In genomic region chr17:60445144-60445543, GRCh38 we compare ENCODE assay signal across 40 cellular contexts. TPM values are rescaled to one million over a fixed set of nuclear protein-coding genes. Genes with fewer than 3 reads are reported as not detected.
"Had no signal": no experiment of that assay in that cellular context is flagged by ENCODE, and none has a peak within 500 bp of the region (broad histone marks: within the 10 kb centered on the region; RNA-seq: fewer than 3 reads in every experiment).

No MANE protein-coding gene starts in this region.

- H3K4me1 ChIP-seq: adrenal gland, body of pancreas, breast epithelium, Peyer's patch had no signal

- H3K36me3 Mint-ChIP-seq: activated naive CD4-positive, alpha-beta T cell treated with anti-CD3 and anti-CD28 coated beads, Interleukin-2, amount 50 U/mL, for 72 hours had no signal

- H3K27me3 ChIP-seq: adrenal gland, body of pancreas, breast epithelium, Peyer's patch had no signal

- H3K4me3 Mint-ChIP-seq: activated CD4-positive, alpha-beta memory T cell treated with anti-CD3 and anti-CD28 coated beads, Interleukin-2, amount 10 ng/mL, durations not matched to agents 7 days and 5 days; activated CD8-positive, alpha-beta memory T cell treated with anti-CD3 and anti-CD28 coated beads, Interleukin-2, amount 10 ng/mL, durations not matched to agents 7 days and 5 days; activated T-cell treated with anti-CD3 and anti-CD28 coated beads, Interleukin-2, amount 50 U/mL, for 72 hours; activated T-helper 17 cell treated with anti-CD3 and anti-CD28 coated beads, Interleukin-2, amount 50 U/mL, for 72 hours had no signal

- ATAC-seq: activated CD8-positive, alpha-beta memory T cell treated with anti-CD3 and anti-CD28 coated beads, Interleukin-2, amount 10 ng/mL, durations not matched to agents 7 days and 5 days; activated naive CD4-positive, alpha-beta T cell treated with anti-CD3 and anti-CD28 coated beads, Interleukin-2, amount 50 U/mL, for 72 hours; activated T-cell treated with anti-CD3 and anti-CD28 coated beads, Interleukin-2, amount 50 U/mL, for 72 hours; activated T-helper 17 cell treated with anti-CD3 and anti-CD28 coated beads, Interleukin-2, amount 50 U/mL, for 72 hours; body of pancreas; PC-3 had no signal

- H3K36me3 ChIP-seq: breast epithelium had no signal

- H3K4me3 ChIP-seq: adrenal gland, body of pancreas, breast epithelium, Peyer's patch had no signal

- H3K27ac Mint-ChIP-seq: activated CD4-positive, alpha-beta memory T cell treated with anti-CD3 and anti-CD28 coated beads, Interleukin-2, amount 10 ng/mL, durations not matched to agents 7 days and 5 days; activated CD8-positive, alpha-beta memory T cell treated with anti-CD3 and anti-CD28 coated beads, Interleukin-2, amount 10 ng/mL, durations not matched to agents 7 days and 5 days; activated T-cell treated with anti-CD3 and anti-CD28 coated beads, Interleukin-2, amount 50 U/mL, for 72 hours; activated T-helper 17 cell treated with anti-CD3 and anti-CD28 coated beads, Interleukin-2, amount 50 U/mL, for 72 hours had no signal

- H3K27me3 Mint-ChIP-seq: activated CD4-positive, alpha-beta memory T cell treated with anti-CD3 and anti-CD28 coated beads, Interleukin-2, amount 10 ng/mL, durations not matched to agents 7 days and 5 days; activated CD8-positive, alpha-beta memory T cell treated with anti-CD3 and anti-CD28 coated beads, Interleukin-2, amount 10 ng/mL, durations not matched to agents 7 days and 5 days; activated T-helper 17 cell treated with anti-CD3 and anti-CD28 coated beads, Interleukin-2, amount 50 U/mL, for 72 hours had no signal

- FAIRE-seq: astrocyte had no signal

- H3K4me1 Mint-ChIP-seq: activated CD4-positive, alpha-beta memory T cell treated with anti-CD3 and anti-CD28 coated beads, Interleukin-2, amount 10 ng/mL, durations not matched to agents 7 days and 5 days; activated CD8-positive, alpha-beta memory T cell treated with anti-CD3 and anti-CD28 coated beads, Interleukin-2, amount 10 ng/mL, durations not matched to agents 7 days and 5 days; activated T-helper 17 cell treated with anti-CD3 and anti-CD28 coated beads, Interleukin-2, amount 50 U/mL, for 72 hours had no signal

- H3K9me3 ChIP-seq: adrenal gland, body of pancreas, breast epithelium, Peyer's patch had no signal

- DNase-seq: activated CD4-positive, alpha-beta memory T cell treated with anti-CD3 and anti-CD28 coated beads, Interleukin-2, amount 10 ng/mL, durations not matched to agents 7 days and 5 days; activated CD4-positive, alpha-beta T cell treated with anti-CD3 and anti-CD28 coated beads for 1 hour; activated CD4-positive, alpha-beta T cell treated with anti-CD3 and anti-CD28 coated beads for 48 hours; activated CD4-positive, CD25-positive, alpha-beta regulatory T cell; activated CD8-positive, alpha-beta memory T cell treated with anti-CD3 and anti-CD28 coated beads for 24 hours; activated CD8-positive, alpha-beta memory T cell treated with anti-CD3 and anti-CD28 coated beads, Interleukin-2, amount 10 ng/mL, durations not matched to agents 7 days and 5 days; activated CD8-positive, alpha-beta memory T cell treated with anti-CD3 and anti-CD28 coated beads, Interleukin-2, amount 50 U/mL, for 48 hours; activated effector memory CD4-positive, alpha-beta T cell treated with anti-CD3 and anti-CD28 coated beads, Interleukin-2, amount 50 U/mL, for 16 hours; activated naive CD4-positive, alpha-beta T cell treated with Interleukin-2 at 50 U/mL for 16 hours; activated T-cell treated with anti-CD3 and anti-CD28 coated beads, Interleukin-2, amount 50 U/mL, for 1 hour; activated T-cell treated with anti-CD3 and anti-CD28 coated beads, Interleukin-2, amount 50 U/mL, for 72 hours; adrenal gland; body of pancreas; NCI-H1092 treated with DMSO at 0.1 percent for 48 hours; NCI-H1417; NCI-H146; NCI-H187; NCI-H2029 treated with DMSO at 0.1 percent for 48 hours; NCI-H2107; NCI-H2171; NCI-H510A; NCI-H526; NCI-H748 treated with DMSO at 0.1 percent for 48 hours; NK-92 treated with Interleukin-12 subunit alpha and Interleukin-12 subunit beta, amount 100 ng/mL, for 24 hours; PC-3; Peyer's patch; RPMI8226; SIG-M5; SW 1271; T1000; WERI-Rb-1 had no signal

- H3K27ac ChIP-seq: adrenal gland, breast epithelium, Peyer's patch, WERI-Rb-1 had no signal

- H3K9me3 Mint-ChIP-seq: activated CD4-positive, alpha-beta memory T cell treated with anti-CD3 and anti-CD28 coated beads, Interleukin-2, amount 10 ng/mL, durations not matched to agents 7 days and 5 days; activated naive CD4-positive, alpha-beta T cell treated with anti-CD3 and anti-CD28 coated beads, Interleukin-2, amount 50 U/mL, for 72 hours; activated T-cell treated with anti-CD3 and anti-CD28 coated beads, Interleukin-2, amount 50 U/mL, for 72 hours; activated T-helper 17 cell treated with anti-CD3 and anti-CD28 coated beads, Interleukin-2, amount 50 U/mL, for 72 hours had no signal

RNA-seq across cellular contexts. Expression of gene CHCT1, which starts 22.9 kb away (rescaled TPM):
- total RNA-seq: activated CD4-positive, alpha-beta memory T cell treated with anti-CD3 and anti-CD28 coated beads, Interleukin-2, amount 10 ng/mL, durations not matched to agents 7 days and 5 days; activated CD8-positive, alpha-beta memory T cell treated with anti-CD3 and anti-CD28 coated beads, Interleukin-2, amount 10 ng/mL, durations not matched to agents 7 days and 5 days; activated T-helper 17 cell treated with anti-CD3 and anti-CD28 coated beads, Interleukin-2, amount 50 U/mL, for 72 hours; astrocyte; body of pancreas; cardiac septum; LHCN-M2; PC-3; Peyer's patch; SK-MEL-5; T-helper 1 cell treated with Interleukin-12 subunit alpha and Interleukin-12 subunit beta and Interleukin-4 antibody, amounts not matched to agents 30 ng/mL and 1 ng/mL, for 36 hours; T-helper 2 cell treated with Interferon-gamma antibody and Interleukin-4, amounts not matched to agents 100 ng/mL and 5 ng/mL, for 36 hours had no signal
